In the genomic region with DNA sequence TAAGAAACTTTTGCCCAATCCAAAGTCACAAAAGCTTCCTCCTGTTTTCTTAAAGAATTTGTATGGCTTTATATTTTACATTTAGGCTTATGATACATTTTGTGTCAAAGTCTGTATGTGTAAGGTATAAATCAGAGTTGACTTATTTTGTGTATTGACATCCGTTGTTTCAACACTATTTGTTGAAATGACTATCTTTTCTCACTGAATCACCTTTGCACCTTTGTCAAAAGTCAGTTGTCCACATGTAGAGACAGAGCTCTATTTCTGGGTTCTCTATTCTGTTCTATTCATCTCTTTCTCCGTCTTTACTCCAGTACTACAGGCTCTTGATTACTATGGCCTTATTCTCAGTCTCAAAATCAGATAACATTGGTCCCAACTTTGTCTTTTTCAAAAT, we compare ENCODE assay signal across 11 cellular contexts.
"Had no signal": no experiment of that assay in that cellular context is flagged by ENCODE, and none has a peak within 500 bp of the region (broad histone marks: within the 10 kb centered on the region; RNA-seq: fewer than 3 reads in every experiment).

No MANE protein-coding gene starts in this region.

- DNase-seq: GM23248, GOT3, H7, H9, HCEC 1CT, HFFc6 had no signal

- H3K4me3 ChIP-seq: GM23248, GM23338, HAP-1 had no signal

- FAIRE-seq: H1, H54 had no signal

- H3K4me2 ChIP-seq: GM23338 had no signal

- H3K27ac ChIP-seq: GM23248 had no signal

- H3K9ac ChIP-seq: GM23248 had no signal

- H3K9me3 ChIP-seq: HAP-1 had no signal

- H2AFZ ChIP-seq: GM23248, GM23338 had no signal

- ATAC-seq: GM23338, HCT116 had no signal

- H3K36me3 ChIP-seq: HAP-1 had no signal
